Comparison of ENCODE assay signal across 1 cellular context in the genomic region with DNA sequence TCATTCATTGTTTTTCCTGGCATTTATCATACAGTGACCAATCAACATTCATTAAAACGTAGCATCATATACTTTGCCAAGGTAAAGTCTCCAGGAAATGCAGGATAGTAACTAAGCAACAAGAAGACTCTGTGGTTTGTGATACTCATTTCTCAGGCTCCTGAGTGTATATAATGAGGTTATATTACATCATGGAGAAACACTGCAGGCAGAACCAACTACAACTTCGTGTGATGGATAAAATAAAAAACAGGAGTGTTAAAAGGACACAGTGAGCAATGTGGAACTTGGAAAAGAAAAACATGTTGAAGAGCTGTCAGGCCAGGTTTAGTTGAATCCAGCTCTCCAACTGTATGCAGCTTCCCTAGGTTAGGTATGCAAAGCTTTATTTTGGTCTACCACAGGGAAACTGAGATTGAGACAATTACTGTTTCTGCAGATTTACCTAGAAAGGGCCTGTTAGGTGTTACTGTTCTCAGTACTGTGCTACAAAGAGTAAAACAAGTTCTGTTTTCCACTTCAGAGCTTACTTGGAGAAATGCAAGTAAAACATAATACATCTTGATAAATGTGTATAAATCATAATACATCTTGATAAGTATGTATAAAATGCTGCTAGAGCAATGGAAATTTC.
A peak's percentile ranks its signal among the peaks of the same experiment; 100 is the strongest.
TF ChIP-seq lines count a peak whose summit lies in the region.

No MANE protein-coding gene starts in this region.

TF ChIP-seq in HEK293, 187 proteins besides CTCF, POLR2A, EP300 and RAD21 (continued from another document):
- TF ChIP-seq, protein P1, sequence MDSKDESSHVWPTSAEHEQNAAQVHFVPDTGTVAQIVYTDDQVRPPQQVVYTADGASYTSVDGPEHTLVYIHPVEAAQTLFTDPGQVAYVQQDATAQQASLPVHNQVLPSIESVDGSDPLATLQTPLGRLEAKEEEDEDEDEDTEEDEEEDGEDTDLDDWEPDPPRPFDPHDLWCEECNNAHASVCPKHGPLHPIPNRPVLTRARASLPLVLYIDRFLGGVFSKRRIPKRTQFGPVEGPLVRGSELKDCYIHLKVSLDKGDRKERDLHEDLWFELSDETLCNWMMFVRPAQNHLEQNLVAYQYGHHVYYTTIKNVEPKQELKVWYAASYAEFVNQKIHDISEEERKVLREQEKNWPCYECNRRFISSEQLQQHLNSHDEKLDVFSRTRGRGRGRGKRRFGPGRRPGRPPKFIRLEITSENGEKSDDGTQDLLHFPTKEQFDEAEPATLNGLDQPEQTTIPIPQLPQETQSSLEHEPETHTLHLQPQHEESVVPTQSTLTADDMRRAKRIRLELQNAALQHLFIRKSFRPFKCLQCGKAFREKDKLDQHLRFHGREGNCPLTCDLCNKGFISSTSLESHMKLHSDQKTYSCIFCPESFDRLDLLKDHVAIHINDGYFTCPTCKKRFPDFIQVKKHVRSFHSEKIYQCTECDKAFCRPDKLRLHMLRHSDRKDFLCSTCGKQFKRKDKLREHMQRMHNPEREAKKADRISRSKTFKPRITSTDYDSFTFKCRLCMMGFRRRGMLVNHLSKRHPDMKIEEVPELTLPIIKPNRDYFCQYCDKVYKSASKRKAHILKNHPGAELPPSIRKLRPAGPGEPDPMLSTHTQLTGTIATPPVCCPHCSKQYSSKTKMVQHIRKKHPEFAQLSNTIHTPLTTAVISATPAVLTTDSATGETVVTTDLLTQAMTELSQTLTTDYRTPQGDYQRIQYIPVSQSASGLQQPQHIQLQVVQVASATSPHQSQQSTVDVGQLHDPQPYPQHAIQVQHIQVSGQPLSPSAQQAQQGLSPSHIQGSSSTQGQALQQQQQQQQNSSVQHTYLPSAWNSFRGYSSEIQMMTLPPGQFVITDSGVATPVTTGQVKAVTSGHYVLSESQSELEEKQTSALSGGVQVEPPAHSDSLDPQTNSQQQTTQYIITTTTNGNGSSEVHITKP (tag by site-specific recombination; IDR thresholded peaks at IDR 0.05), result peak; percentile 53; the same call in 1 of the 2 replicates
- TF ChIP-seq PRDM1 (tag by site-specific recombination; IDR thresholded peaks at IDR 0.05), result no peak
- peak; percentile 76 for TF ChIP-seq ZNF600 (tag by site-specific recombination; IDR thresholded peaks at IDR 0.05)
- no peak for TF ChIP-seq ZNF157 (tag by site-specific recombination; IDR thresholded peaks at IDR 0.05)
- TF ChIP-seq ZBTB21 (tag by site-specific recombination; IDR thresholded peaks at IDR 0.05), result peak; percentile 15; the same call in 1 of the 2 replicates
- TF ChIP-seq ZNF624 (tag by site-specific recombination; IDR thresholded peaks at IDR 0.05), result no peak
- TF ChIP-seq, protein P2, sequence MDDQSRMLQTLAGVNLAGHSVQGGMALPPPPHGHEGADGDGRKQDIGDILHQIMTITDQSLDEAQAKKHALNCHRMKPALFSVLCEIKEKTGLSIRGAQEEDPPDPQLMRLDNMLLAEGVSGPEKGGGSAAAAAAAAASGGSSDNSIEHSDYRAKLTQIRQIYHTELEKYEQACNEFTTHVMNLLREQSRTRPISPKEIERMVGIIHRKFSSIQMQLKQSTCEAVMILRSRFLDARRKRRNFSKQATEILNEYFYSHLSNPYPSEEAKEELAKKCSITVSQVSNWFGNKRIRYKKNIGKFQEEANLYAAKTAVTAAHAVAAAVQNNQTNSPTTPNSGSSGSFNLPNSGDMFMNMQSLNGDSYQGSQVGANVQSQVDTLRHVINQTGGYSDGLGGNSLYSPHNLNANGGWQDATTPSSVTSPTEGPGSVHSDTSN (CRISPR knock-in tag; IDR thresholded peaks at IDR 0.05), result no peak
- TF ChIP-seq, protein P3, sequence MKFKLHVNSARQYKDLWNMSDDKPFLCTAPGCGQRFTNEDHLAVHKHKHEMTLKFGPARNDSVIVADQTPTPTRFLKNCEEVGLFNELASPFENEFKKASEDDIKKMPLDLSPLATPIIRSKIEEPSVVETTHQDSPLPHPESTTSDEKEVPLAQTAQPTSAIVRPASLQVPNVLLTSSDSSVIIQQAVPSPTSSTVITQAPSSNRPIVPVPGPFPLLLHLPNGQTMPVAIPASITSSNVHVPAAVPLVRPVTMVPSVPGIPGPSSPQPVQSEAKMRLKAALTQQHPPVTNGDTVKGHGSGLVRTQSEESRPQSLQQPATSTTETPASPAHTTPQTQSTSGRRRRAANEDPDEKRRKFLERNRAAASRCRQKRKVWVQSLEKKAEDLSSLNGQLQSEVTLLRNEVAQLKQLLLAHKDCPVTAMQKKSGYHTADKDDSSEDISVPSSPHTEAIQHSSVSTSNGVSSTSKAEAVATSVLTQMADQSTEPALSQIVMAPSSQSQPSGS (tag by site-specific recombination; IDR thresholded peaks at IDR 0.05; ENCODE audit: low read depth), result 0 out of 2 replicates have a peak, but pooled peaks have one; percentile 5
TF ChIP-seq in HEK293: peak in this region for 5.
